3 cellular contexts compared by ENCODE assay signal in the genomic region with DNA sequence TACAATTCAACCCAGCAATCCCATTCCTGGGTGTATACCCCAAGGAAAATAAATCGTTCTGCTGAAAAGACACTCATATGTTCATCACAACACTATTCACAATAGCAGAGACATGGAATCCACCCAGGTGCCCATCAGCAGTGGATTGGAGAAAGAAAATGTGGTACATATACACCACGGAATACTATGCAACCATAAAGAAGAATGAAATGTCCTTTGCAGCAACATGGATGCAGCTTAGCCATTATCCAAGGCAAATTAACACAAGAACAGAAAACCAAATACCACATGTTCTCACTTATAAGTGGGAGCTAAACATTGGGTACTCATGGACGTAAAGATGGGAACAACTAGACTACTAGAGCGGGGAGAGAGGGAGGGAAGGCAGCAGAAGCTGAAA.
"Had no signal": no experiment of that assay in that cellular context is flagged by ENCODE, and none has a peak within 500 bp of the region (broad histone marks: within the 10 kb centered on the region; RNA-seq: fewer than 3 reads in every experiment).

No MANE protein-coding gene starts in this region.

- H3K4me3 ChIP-seq: GM12878 had no signal

- DNase-seq: GDM1, GF-D8 had no signal

- ATAC-seq: GM12878 had no signal
